23 cellular contexts compared by ENCODE assay signal in the genomic region with DNA sequence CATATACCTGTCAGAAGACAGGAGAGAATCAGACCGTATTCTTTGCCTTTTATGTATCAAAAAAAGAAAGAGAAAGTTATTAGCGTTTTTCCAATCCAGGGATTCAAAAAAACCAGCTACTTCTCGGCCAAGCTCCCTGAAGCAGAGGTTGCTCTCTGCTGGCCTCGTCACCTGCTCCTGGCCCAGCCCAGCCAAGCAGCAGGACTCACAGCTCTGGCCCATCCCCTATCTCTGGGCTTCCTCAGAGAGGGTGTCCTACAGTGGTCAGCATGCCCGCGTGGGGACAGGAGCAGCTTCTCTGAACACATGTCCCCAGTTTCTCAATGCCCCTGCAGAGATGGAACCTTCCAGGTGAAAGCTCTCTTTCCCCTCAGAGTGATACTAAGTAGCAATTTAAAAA.
"Had no signal": no experiment of that assay in that cellular context is flagged by ENCODE, and none has a peak within 500 bp of the region (broad histone marks: within the 10 kb centered on the region; RNA-seq: fewer than 3 reads in every experiment).

No MANE protein-coding gene starts in this region.

- H3K36me3 ChIP-seq: colonic mucosa, esophagus muscularis mucosa, esophagus squamous epithelium, gastrocnemius medialis, gastroesophageal sphincter, heart left ventricle, heart right ventricle had no signal

- H3K27me3 ChIP-seq: colonic mucosa, dorsolateral prefrontal cortex, esophagus squamous epithelium, foreskin keratinocyte, gastrocnemius medialis had no signal

- H3K4me3 Mint-ChIP-seq: dendritic cell treated with granulocyte-macrophage colony-stimulating factor and Interleukin-4, amounts not matched to agents 40 ng/mL and 50 ng/mL, for 4 days; effector memory CD8-positive, alpha-beta T cell; endodermal cell had no signal

- DNase-seq: colonic mucosa; cortex of kidney; dermis blood vessel endothelial cell; effector CD4-positive, alpha-beta T cell; effector CD8-positive, alpha-beta T cell; effector memory CD4-positive, alpha-beta T cell; effector memory CD8-positive, alpha-beta T cell; endodermal cell; erythroblast; esophagus squamous epithelium; foreskin fibroblast; foreskin keratinocyte; gastrocnemius medialis; glutamatergic neuron; heart left ventricle; heart right ventricle had no signal

- H3K9me3 ChIP-seq: colonic mucosa, esophagus muscularis mucosa, esophagus squamous epithelium, gastrocnemius medialis, gastroesophageal sphincter, heart left ventricle, heart right ventricle had no signal

- H3K27ac Mint-ChIP-seq: dendritic cell treated with granulocyte-macrophage colony-stimulating factor and Interleukin-4, amounts not matched to agents 40 ng/mL and 50 ng/mL, for 4 days; endodermal cell had no signal

- H3K27me3 Mint-ChIP-seq: dendritic cell treated with granulocyte-macrophage colony-stimulating factor and Interleukin-4, amounts not matched to agents 40 ng/mL and 50 ng/mL, for 4 days had no signal

- H3K4me1 ChIP-seq: colonic mucosa, esophagus muscularis mucosa, esophagus squamous epithelium, foreskin keratinocyte, gastrocnemius medialis, gastroesophageal sphincter, heart left ventricle, heart right ventricle had no signal

- H3K4me1 Mint-ChIP-seq: endodermal cell had no signal

- H3K27ac ChIP-seq: colonic mucosa, coronary artery, dorsolateral prefrontal cortex, epithelial cell of prostate, esophagus muscularis mucosa, esophagus squamous epithelium, foreskin keratinocyte, gastrocnemius medialis, gastroesophageal sphincter, heart left ventricle, heart right ventricle had no signal

- H3K9me3 Mint-ChIP-seq: dendritic cell treated with granulocyte-macrophage colony-stimulating factor and Interleukin-4, amounts not matched to agents 40 ng/mL and 50 ng/mL, for 4 days; effector memory CD8-positive, alpha-beta T cell; endodermal cell had no signal

- ATAC-seq: effector memory CD8-positive, alpha-beta T cell; esophagus mucosa; foreskin keratinocyte; gastrocnemius medialis; gastroesophageal sphincter; heart left ventricle; heart right ventricle had no signal

- H3K4me3 ChIP-seq: colonic mucosa, coronary artery, dorsolateral prefrontal cortex, esophagus muscularis mucosa, esophagus squamous epithelium, gastrocnemius medialis, gastroesophageal sphincter, heart left ventricle, heart right ventricle had no signal
